In the genomic region with DNA sequence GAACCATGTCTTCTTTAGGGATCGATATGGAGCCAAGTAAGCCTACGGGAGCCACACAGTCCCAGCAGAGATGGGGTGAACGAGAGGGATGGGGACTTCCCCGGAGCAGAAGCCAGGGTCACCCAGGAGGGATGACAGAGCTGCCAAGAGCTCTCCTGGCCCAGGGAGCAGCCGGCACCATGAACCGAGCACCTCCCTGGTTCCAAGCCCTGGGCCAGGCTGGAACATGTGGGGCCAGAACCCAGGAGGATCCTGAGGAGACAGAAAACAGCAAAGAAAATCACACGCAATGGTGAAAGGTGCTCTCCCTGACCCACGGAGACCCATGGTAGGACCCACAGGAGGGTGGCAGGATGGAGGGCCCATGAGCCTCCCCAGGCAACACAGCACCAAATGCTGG, we compare ENCODE assay signal across 2 cellular contexts. TPM values are rescaled to one million over a fixed set of nuclear protein-coding genes. Genes with fewer than 3 reads are reported as not detected.
"Had no signal": no experiment of that assay in that cellular context is flagged by ENCODE, and none has a peak within 500 bp of the region (broad histone marks: within the 10 kb centered on the region; RNA-seq: fewer than 3 reads in every experiment).

No MANE protein-coding gene starts in this region.

RNA-seq across cellular contexts. Expression of a gene that starts 18.1 kb away (rescaled TPM):
- total RNA-seq: HT-29, IMR-90 had no signal
